In genomic region chr5:28344803-28345433, GRCh38 we compare ENCODE assay signal across 8 cellular contexts.
DNase-seq lines count a peak whose midpoint lies in the region; ATAC-seq and TF ChIP-seq lines count a peak whose summit lies in the region.

No MANE protein-coding gene starts in this region.

- no peaks in the 10 kb centered on the region for H3F3A ChIP-seq in OCI-LY1 (ENCODE audit: insufficient read depth, low read length)

- DNase-seq in CMK (ENCODE audit: low read depth) (peak; percentile 14), fibroblast of peridontal ligament (ENCODE audit: extremely low read depth) (peak; percentile 37), upper lobe of right lung (no peak), mesenteric fat pad (ENCODE audit: low spot score) (no peak), aorta (no peak)
- no peak for DNase-seq in stimulated activated naive CD4-positive, alpha-beta T cell treated with Interleukin-2 at 50 U/mL for 16 hours (lab: John Stamatoyannopoulos, UW)

- 41 to 50% methylated on average over 5 of the region's 5 CpGs for WGBS in aorta, 2 donors

- no peak overlapping the region for H3K4me2 ChIP-seq in OCI-LY1 (ENCODE audit: low read length)

- TF ChIP-seq CTCF in OCI-LY1 (IDR thresholded peaks at IDR 0.05; ENCODE audit: low read length) = peak; percentile 79
- peak; percentile 54 for TF ChIP-seq CTCF in upper lobe of right lung (IDR thresholded peaks at IDR 0.05)

- no peaks in the 10 kb centered on the region for H4K20me1 ChIP-seq in OCI-LY1 (ENCODE audit: insufficient read depth, low read length)

- H3K4me3 ChIP-seq in OCI-LY1 (ENCODE audit: low read depth, low read length, poor library complexity, severe bottlenecking) = no peak overlapping the region
- H3K4me3 ChIP-seq in upper lobe of right lung = no peak overlapping the region
- no peak overlapping the region for H3K4me3 ChIP-seq in aorta (ENCODE audit: low read length in 2 of 2)

- H3K4me1 ChIP-seq in OCI-LY1 (ENCODE audit: insufficient read depth, low read length, severe bottlenecking) (no peaks in the 10 kb centered on the region), upper lobe of right lung (no peaks in the 10 kb centered on the region), aorta (ENCODE audit: control insufficient read depth in 1 of 2, insufficient read depth in 2 of 2, low read length in 2 of 2) (no peaks in the 10 kb centered on the region)

- no peak overlapping the region for H3K9ac ChIP-seq in OCI-LY1 (ENCODE audit: low read length)

- no peaks in the 10 kb centered on the region for H3K9me2 ChIP-seq in OCI-LY1 (ENCODE audit: low read depth, low read length)

- no peaks in the 10 kb centered on the region for H3K79me2 ChIP-seq in OCI-LY1 (ENCODE audit: insufficient read depth, low read length)

- H3K36me3 ChIP-seq in OCI-LY1 (ENCODE audit: insufficient read depth, low read length) = no peaks in the 10 kb centered on the region
- H3K36me3 ChIP-seq in upper lobe of right lung = no peaks in the 10 kb centered on the region
- H3K36me3 ChIP-seq in aorta (ENCODE audit: control insufficient read depth in 1 of 2, insufficient read depth in 2 of 2, low read length in 1 of 2) = no peaks in the 10 kb centered on the region

- H3K27ac ChIP-seq in OCI-LY1 (ENCODE audit: low read depth, low read length, poor library complexity, severe bottlenecking) (no peak overlapping the region), upper lobe of right lung (no peak overlapping the region), aorta (ENCODE audit: low read depth in 1 of 2, low read length in 2 of 2) (no peak overlapping the region)

- H3K27me3 ChIP-seq in OCI-LY1 (ENCODE audit: insufficient read depth, low read length) (no peaks in the 10 kb centered on the region), upper lobe of right lung (no peaks in the 10 kb centered on the region), aorta (ENCODE audit: control insufficient read depth in 1 of 2, insufficient read depth in 2 of 2, low read length in 1 of 2) (no peaks in the 10 kb centered on the region)

- no peak overlapping the region for H2AFZ ChIP-seq in OCI-LY1 (ENCODE audit: low read length)

- no peaks in the 10 kb centered on the region for H3K9me3 ChIP-seq in OCI-LY1 (ENCODE audit: low read length)
- H3K9me3 ChIP-seq in upper lobe of right lung = no peaks in the 10 kb centered on the region
- no peaks in the 10 kb centered on the region for H3K9me3 ChIP-seq in aorta (ENCODE audit: control insufficient read depth, low read length)

- intact Hi-C loops in upper lobe of right lung (cut with DNase I) = no loop called here
- intact Hi-C loops in aorta (cut with DNase I) = loop anchor here (5.0 to 10.0 kb wide), 2 partner anchors 420 to 422 kb away; no protein-coding TSS in a partner anchor

- peak; percentile 73 for ATAC-seq in HG02623 (IDR thresholded peaks at IDR 0.05; ENCODE audit: unreplicated experiment)
- ATAC-seq in upper lobe of right lung = peak; percentile 76
- ATAC-seq in aorta (ENCODE audit: low FRiP score) = no peak

Comparison
In these comparisons a context has a peak if more than half of its experiments do, and no peak if none do; other contexts are left out.
1. DNase-seq: peak in CMK (single experiment) and fibroblast of peridontal ligament (single experiment); none in upper lobe of right lung (single experiment), mesenteric fat pad (single experiment), aorta (0 of 2) and stimulated activated naive CD4-positive, alpha-beta T cell treated with Interleukin-2 at 50 U/mL for 16 hours (single experiment).